In genomic region chr3:77051927-77052542, GRCh38 we compare ENCODE assay signal across 2 cellular contexts.
TF ChIP-seq lines count a peak whose summit lies in the region.

No MANE protein-coding gene starts in this region.

TF ChIP-seq in GM23338, 12 proteins besides CTCF, POLR2A, EP300 and RAD21 (continued from another document):
- TF ChIP-seq ZNF331 (CRISPR knock-in tag; IDR thresholded peaks at IDR 0.05; ENCODE audit: low read depth) = no peak

TF ChIP-seq in neural cell, 6 proteins besides CTCF, POLR2A, EP300 and RAD21 (continued from another document):
- no peak for TF ChIP-seq REST (IDR thresholded peaks at IDR 0.05; ENCODE audit: borderline replicate concordance)
